In the genomic region with DNA sequence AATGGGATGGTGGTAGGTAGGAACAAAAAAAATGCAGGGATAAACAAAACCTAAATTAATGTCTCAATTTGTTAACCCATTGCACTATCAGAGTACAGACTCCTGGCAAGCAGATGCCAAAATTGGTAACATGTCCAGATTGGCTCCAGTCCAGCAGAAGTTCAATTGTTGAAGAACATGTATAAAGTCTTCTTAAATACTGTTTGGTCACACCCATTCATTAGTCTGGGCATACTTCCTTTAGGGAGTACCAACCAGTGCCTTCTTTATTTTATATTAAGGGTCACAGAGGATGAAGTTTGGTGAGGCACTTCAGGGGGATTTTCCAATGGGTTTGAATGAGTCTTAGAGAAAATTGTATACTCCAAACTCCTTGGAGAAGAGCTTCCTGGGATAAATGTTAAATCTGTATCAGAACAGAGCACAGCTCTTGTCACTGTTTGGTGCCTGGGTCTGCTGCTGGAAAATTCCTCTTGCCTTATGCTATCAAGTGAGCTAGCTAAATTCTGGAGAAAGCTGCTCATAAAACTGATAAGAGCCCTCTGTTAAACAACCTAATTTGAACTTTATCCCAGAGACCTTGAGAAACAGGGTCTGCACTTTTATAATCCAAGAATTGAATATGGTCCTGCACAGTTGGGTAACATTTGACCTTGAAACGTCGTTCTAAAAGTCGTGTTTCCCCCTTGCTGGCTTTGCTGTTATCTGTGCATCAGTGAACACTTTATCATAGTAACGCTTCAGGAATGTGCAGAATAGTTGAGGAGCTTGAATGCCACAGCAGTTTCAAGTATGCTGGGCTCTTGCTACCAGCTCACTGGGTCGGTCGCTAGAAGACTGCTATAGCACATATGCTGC, we compare ENCODE assay signal across 10 cellular contexts.
DNase-seq lines count a peak whose midpoint lies in the region; ATAC-seq and TF ChIP-seq lines count a peak whose summit lies in the region.
"Had no signal": no experiment of that assay in that cellular context is flagged by ENCODE, and none has a peak within 500 bp of the region (broad histone marks: within the 10 kb centered on the region; RNA-seq: fewer than 3 reads in every experiment).

No MANE protein-coding gene starts in this region.

- H3K9me3 Mint-ChIP-seq in HFFc6: peaks cover 6% of the 10 kb centered on the region

- TF ChIP-seq POLR2A in adrenal gland (IDR thresholded peaks at IDR 0.05) (peak in 1 of 2 donors; percentile 42), Peyer's patch (IDR thresholded peaks at IDR 0.05) (no peak)

- no peaks in the 10 kb centered on the region for H3K36me3 ChIP-seq in adrenal gland (replicated peaks in 1 of 2)
- no peaks in the 10 kb centered on the region for H3K36me3 ChIP-seq in thoracic aorta
- H3K36me3 ChIP-seq in Peyer's patch: no peaks in the 10 kb centered on the region

- H3K27me3 Mint-ChIP-seq in HFFc6 (ENCODE audit: insufficient read depth): no peaks in the 10 kb centered on the region

- intact Hi-C loops in adrenal gland (cut with DNase I): no loop called here

- H3K4me3 ChIP-seq in adrenal gland (no peak overlapping the region), thoracic aorta (peak overlapping the region; percentile 39), Peyer's patch (no peak overlapping the region)

- peaks cover 69% of the 10 kb centered on the region for H3K4me1 Mint-ChIP-seq in HFFc6 (ENCODE audit: low read depth)

- H3K27ac ChIP-seq in adrenal gland: peak overlapping the region; percentile 70 to 88 (median 75)
- peak overlapping the region in 1 of 2 donors; percentile 14 for H3K27ac ChIP-seq in thoracic aorta
- H3K27ac ChIP-seq in Peyer's patch: no peak overlapping the region

- DNase-seq in HFFc6: peak; percentile 93
- DNase-seq in adrenal gland: peak in 6 of 7 donors; percentile 60 to 83 (median 70)
- peak; percentile 83 for DNase-seq in islet precursor cell
- no peak for DNase-seq in thoracic aorta (ENCODE audit: low spot score)
- DNase-seq in Peyer's patch: no peak
- no peak for DNase-seq in NCI-H1105 (lab: John Stamatoyannopoulos, UW)
- DNase-seq: activated gamma-delta T cell treated with Interleukin-2 at 50 U/mL for 16 hours; stimulated activated CD4-positive, alpha-beta T cell treated with anti-CD3 and anti-CD28 coated beads, Interleukin-4, amount 100 ng/mL, for 1 hour had no signal

- WGBS in adrenal gland, 4 donors: 17 to 41% (median 22%) methylated on average over 6 of the region's 6 CpGs

- H3K4me1 ChIP-seq in adrenal gland (replicated peaks in 1 of 2) (peaks cover 25 to 27% of the 10 kb centered on the region in 2 donors), thoracic aorta (ENCODE audit: control insufficient read depth in 1 of 2, low read depth in 2 of 2) (peaks cover 6 to 20% of the 10 kb centered on the region in 2 donors), Peyer's patch (peaks cover 0 to 9% (median 0%) of the 10 kb centered on the region in 4 donors)

- H3K36me3 Mint-ChIP-seq in HFFc6 (ENCODE audit: low read depth): peaks cover 19% of the 10 kb centered on the region

- ATAC-seq in thoracic aorta (ENCODE audit: insufficient number of reproducible peaks, low FRiP score, low read depth) (no peak), HG02610 (IDR thresholded peaks at IDR 0.05; ENCODE audit: unreplicated experiment) (no peak), HG02938 (IDR thresholded peaks at IDR 0.05; ENCODE audit: unreplicated experiment) (no peak)

- no peaks in the 10 kb centered on the region for H3K9me3 ChIP-seq in adrenal gland (replicated peaks in 1 of 3)
- no peaks in the 10 kb centered on the region for H3K9me3 ChIP-seq in thoracic aorta
- no peaks in the 10 kb centered on the region for H3K9me3 ChIP-seq in Peyer's patch

- peak overlapping the region; percentile 91 for H3K27ac Mint-ChIP-seq in HFFc6

- H3K27me3 ChIP-seq in adrenal gland (no peaks in the 10 kb centered on the region), thoracic aorta (replicated peaks; ENCODE audit: insufficient read depth) (no peaks in the 10 kb centered on the region), Peyer's patch (no peaks in the 10 kb centered on the region)

- peak overlapping the region; percentile 48 for H3K4me3 Mint-ChIP-seq in HFFc6

- TF ChIP-seq CTCF in HFFc6 (IDR thresholded peaks at IDR 0.05) (no peak), adrenal gland (IDR thresholded peaks at IDR 0.05) (no peak), thoracic aorta (IDR thresholded peaks at IDR 0.05) (no peak), Peyer's patch (IDR thresholded peaks at IDR 0.05) (no peak)

Comparison
In these comparisons a context has a peak if more than half of its experiments do, and no peak if none do; other contexts are left out.
1. DNase-seq: peak in HFFc6 (single experiment), adrenal gland (6 of 7) and islet precursor cell (single experiment); none in thoracic aorta (single experiment), Peyer's patch (0 of 3) and NCI-H1105 (single experiment).
2. H3K27ac ChIP-seq: peak in adrenal gland (5 of 5); none in Peyer's patch (0 of 4).